Comparison of ENCODE assay signal across 8 cellular contexts in the genomic region with DNA sequence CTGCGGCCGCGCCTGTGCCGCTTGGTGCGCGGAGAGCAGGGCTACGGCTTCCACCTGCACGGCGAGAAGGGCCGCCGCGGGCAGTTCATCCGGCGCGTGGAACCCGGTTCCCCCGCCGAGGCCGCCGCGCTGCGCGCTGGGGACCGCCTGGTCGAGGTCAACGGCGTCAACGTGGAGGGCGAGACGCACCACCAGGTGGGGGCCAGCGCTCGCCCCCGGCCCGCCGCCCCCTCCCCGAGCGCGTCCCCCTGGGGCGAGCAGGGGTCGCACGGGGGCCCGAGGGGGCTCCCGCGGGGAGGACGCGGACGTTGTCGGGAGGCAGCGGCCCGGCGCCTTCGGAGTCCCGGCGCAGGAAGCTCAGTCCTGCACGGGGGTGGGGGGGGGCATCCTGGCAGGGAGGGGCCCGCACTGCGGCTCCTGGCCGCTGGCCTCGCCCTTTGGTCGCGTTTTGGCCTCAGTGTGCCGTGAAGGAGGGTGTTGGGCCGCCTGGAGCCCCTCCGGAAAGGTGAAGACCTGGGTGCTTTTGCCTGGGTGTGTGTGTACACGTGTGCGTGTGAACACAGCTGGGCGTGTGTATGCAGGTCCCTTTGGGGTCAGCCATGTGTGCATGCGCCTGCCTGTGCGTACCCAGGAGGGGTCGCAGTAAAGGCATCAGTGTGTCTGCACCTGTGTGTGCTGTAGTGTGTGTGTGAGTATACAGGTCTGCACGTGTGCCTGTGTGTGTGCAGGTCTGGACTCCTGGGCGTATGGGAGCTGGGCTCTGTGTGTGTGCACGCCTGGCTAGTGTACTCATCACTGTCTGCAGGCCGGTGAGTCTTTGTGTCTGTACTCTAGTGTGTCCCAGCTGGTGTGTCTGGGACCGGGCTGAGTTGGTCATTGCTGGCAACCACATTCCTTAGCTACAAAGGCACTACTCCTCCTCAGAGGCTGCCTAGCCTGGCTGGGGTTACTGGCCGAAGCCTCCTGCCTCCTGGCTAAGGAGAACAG. TPM values are rescaled to one million over a fixed set of nuclear protein-coding genes. Genes with fewer than 3 reads are reported as not detected.
DNase-seq lines count a peak whose midpoint lies in the region; TF ChIP-seq lines count a peak whose summit lies in the region.

No MANE protein-coding gene starts in this region.

- no peaks in the 10 kb centered on the region for H3K27me3 ChIP-seq in SJSA1 (replicated peaks)
- peaks cover 24% of the 10 kb centered on the region for H3K27me3 ChIP-seq in neural cell (ENCODE audit: insufficient read depth, low read depth, low read length)

- H3K9me2 ChIP-seq in neural cell (ENCODE audit: insufficient read depth, low read length): no peaks in the 10 kb centered on the region

- H2AFZ ChIP-seq in neural cell (ENCODE audit: low read depth, low read length): no peak overlapping the region

- TF ChIP-seq RAD21 in neural cell (conservative IDR thresholded peaks at IDR 0.05): no peak

- H3K9me3 ChIP-seq in SJSA1 (replicated peaks): no peaks in the 10 kb centered on the region
- no peaks in the 10 kb centered on the region for H3K9me3 ChIP-seq in neural cell (ENCODE audit: low read length)

- no peak overlapping the region for H3K27ac ChIP-seq in SJSA1
- peak overlapping the region; percentile 23 for H3K27ac ChIP-seq in epithelial cell of prostate
- no peak overlapping the region for H3K27ac ChIP-seq in neural cell (ENCODE audit: low read length)

- peak overlapping the region; percentile 53 for H3K9ac ChIP-seq in neural cell (ENCODE audit: low read length)

- H3K79me2 ChIP-seq in neural cell (replicated peaks; ENCODE audit: insufficient read depth, low read length): no peaks in the 10 kb centered on the region

- peaks cover 36% of the 10 kb centered on the region for H3K4me1 ChIP-seq in SJSA1 (replicated peaks)

- DNase-seq in DMS79 (lab: John Stamatoyannopoulos, UW): peak; percentile 19
- DNase-seq in DMS79 treated with DMSO at 0.1 percent for 48 hours (lab: John Stamatoyannopoulos, UW): no peak
- peak in 1 of 2 experiments; percentile 20 for DNase-seq in SJSA1 (ENCODE audit: low read depth in 1 of 2, low spot score in 2 of 2)
- no peak for DNase-seq in epithelial cell of prostate (ENCODE audit: low read depth, low spot score)
- DNase-seq in COLO829 (ENCODE audit: low spot score): no peak
- no peak for DNase-seq in GM20000 (ENCODE audit: low spot score)
- no peak for DNase-seq in stimulated activated CD4-positive, alpha-beta T cell treated with anti-CD3 and anti-CD28 coated beads, Interleukin-4, amount 100 ng/mL, for 24 hours

- TF ChIP-seq CTCF in neural cell (IDR thresholded peaks at IDR 0.05; ENCODE audit: poor library complexity, severe bottlenecking) (no peak), GM20000 (IDR thresholded peaks at IDR 0.05; ENCODE audit: extremely low read depth, missing control alignments) (no peak)

- no peaks in the 10 kb centered on the region for H3F3A ChIP-seq in neural cell (ENCODE audit: insufficient read depth, low read length, poor library complexity, severe bottlenecking)

- no peak overlapping the region for H3K4me2 ChIP-seq in neural cell (ENCODE audit: low read length)

- H3K4me3 ChIP-seq in SJSA1 (peak overlapping the region; percentile 55), neural cell (ENCODE audit: low read length) (peak overlapping the region; percentile 63)

- no peak for TF ChIP-seq EP300 in neural cell (conservative IDR thresholded peaks at IDR 0.05; ENCODE audit: poor library complexity, severe bottlenecking)

- no peaks in the 10 kb centered on the region for H4K20me1 ChIP-seq in neural cell (ENCODE audit: insufficient read depth)

- H3K36me3 ChIP-seq in SJSA1 (peaks cover 6% of the 10 kb centered on the region), neural cell (ENCODE audit: insufficient read depth, low read length) (no peaks in the 10 kb centered on the region)

TF ChIP-seq in neural cell, 6 proteins besides CTCF, POLR2A, EP300 and RAD21:
- TF ChIP-seq POLR2AphosphoS5 (IDR thresholded peaks at IDR 0.05) (no peak), EZH2 (IDR thresholded peaks at IDR 0.05; ENCODE audit: borderline replicate concordance, insufficient read depth, low read length, poor library complexity, severe bottlenecking) (no peak), MXI1 (conservative IDR thresholded peaks at IDR 0.05; ENCODE audit: poor library complexity, severe bottlenecking) (peak; percentile 25), TAF1 (IDR thresholded peaks at IDR 0.05; ENCODE audit: low read depth) (no peak), REST (IDR thresholded peaks at IDR 0.05; ENCODE audit: borderline replicate concordance) (no peak), SMC3 (conservative IDR thresholded peaks at IDR 0.05; ENCODE audit: poor library complexity) (no peak)
TF ChIP-seq in neural cell: peak in this region for 1.

RNA-seq across cellular contexts. Expression of gene NHERF2, which starts 0.6 kb away (rescaled TPM):
- total RNA-seq in SJSA1 (2014; rRNA removed; shearing (Covaris generic)): 50.2 and 57.3 TPM in 2 replicates
- 3.4 and 4.1 TPM in 2 replicates for polyA plus RNA-seq in neural cell
- polyA minus RNA-seq in neural cell: 2.8 and 5.4 TPM in 2 replicates

RNA-seq across cellular contexts. Expression of gene NPW, which starts 7.7 kb away (rescaled TPM):
- total RNA-seq in SJSA1 (2014; rRNA removed; shearing (Covaris generic)): not detected in 2 replicates
- not detected in 2 replicates for polyA plus RNA-seq in neural cell
- not detected in 2 replicates for polyA minus RNA-seq in neural cell

RNA-seq across cellular contexts. Expression of gene ZNF598, which starts 17.7 kb away (rescaled TPM):
- total RNA-seq in SJSA1 (2014; rRNA removed; shearing (Covaris generic)): 13.5 and 20.4 TPM in 2 replicates
- 18.2 and 22.1 TPM in 2 replicates for polyA plus RNA-seq in neural cell
- polyA minus RNA-seq in neural cell: 15.6 and 26.3 TPM in 2 replicates

RNA-seq across cellular contexts. Expression of gene NTHL1, which starts 20.3 kb away (rescaled TPM):
- 33.9 and 59.3 TPM in 2 replicates for total RNA-seq in SJSA1 (2014; rRNA removed; shearing (Covaris generic))
- 43.1 and 56.9 TPM in 2 replicates for polyA plus RNA-seq in neural cell
- 13.1 and 23.1 TPM in 2 replicates for polyA minus RNA-seq in neural cell

RNA-seq across cellular contexts. Expression of gene TSC2, which starts 20.5 kb away (rescaled TPM):
- total RNA-seq in SJSA1 (2014; rRNA removed; shearing (Covaris generic)): 36.9 and 51.9 TPM in 2 replicates
- 69.2 and 92.8 TPM in 2 replicates for polyA plus RNA-seq in neural cell
- polyA minus RNA-seq in neural cell: 85.9 and 96.4 TPM in 2 replicates
